22 cellular contexts compared by ENCODE assay signal in the genomic region with DNA sequence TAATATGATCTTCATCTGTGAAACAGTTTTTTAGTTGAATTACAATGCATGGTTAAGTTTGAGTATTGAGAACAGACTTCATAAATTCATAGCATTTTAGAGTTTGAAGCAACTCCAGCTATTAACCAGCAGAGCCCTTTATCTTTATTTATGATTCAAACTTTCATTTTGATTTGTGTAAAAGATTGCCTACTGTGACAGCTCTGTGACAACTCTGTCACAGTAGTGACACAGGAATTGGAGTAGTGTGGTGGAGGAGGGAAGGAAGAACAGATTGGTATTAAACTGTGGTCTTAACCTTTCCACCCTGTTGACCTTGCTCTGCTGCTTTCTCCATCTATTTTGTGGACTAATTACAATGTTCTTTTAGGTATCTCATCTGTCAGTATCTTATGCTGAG.
A peak's percentile ranks its signal among the peaks of the same experiment; 100 is the strongest.
DNase-seq lines count a peak whose midpoint lies in the region; ATAC-seq, FAIRE-seq and TF ChIP-seq lines count a peak whose summit lies in the region.
"Had no signal": no experiment of that assay in that cellular context is flagged by ENCODE, and none has a peak within 500 bp of the region (broad histone marks: within the 10 kb centered on the region; RNA-seq: fewer than 3 reads in every experiment).

No MANE protein-coding gene starts in this region.

- peaks cover 87% of the 10 kb centered on the region for H3K4me1 ChIP-seq in psoas muscle

- H3K36me3 Mint-ChIP-seq in HFFc6 (ENCODE audit: low read depth) = peaks cover 28% of the 10 kb centered on the region
- H3K36me3 Mint-ChIP-seq: activated CD4-positive, alpha-beta memory T cell treated with anti-CD3 and anti-CD28 coated beads for 36 hours; activated naive CD4-positive, alpha-beta T cell treated with anti-CD3 and anti-CD28 coated beads, Interleukin-2, amount 10 ng/mL, durations not matched to agents 7 days and 5 days; mesothelial cell of epicardium had no signal

- ATAC-seq in psoas muscle (no peak), HG03378 (IDR thresholded peaks at IDR 0.05; ENCODE audit: unreplicated experiment) (no peak), HG03025 (IDR thresholded peaks at IDR 0.05; ENCODE audit: low FRiP score, unreplicated experiment) (no peak)
- ATAC-seq: left lung; naive thymus-derived CD4-positive, alpha-beta T cell; sciatic nerve; stimulated activated memory B cell treated with anti-CD40 and anti-IgM and Interleukin-4, amounts not matched to agents 10 μg/mL and 1 μg/mL and 100 μg/mL, for 72 hours had no signal

- no peak for TF ChIP-seq POLR2A in GM12891 (IDR thresholded peaks at IDR 0.05; ENCODE audit: low read depth, low read length)

- H3K36me3 ChIP-seq in psoas muscle (ENCODE audit: insufficient read depth in 1 of 2, low read depth in 1 of 2) = no peaks in the 10 kb centered on the region
- H3K36me3 ChIP-seq: left lung, ovary had no signal

- H3K27me3 Mint-ChIP-seq in HFFc6 (ENCODE audit: insufficient read depth) = no peaks in the 10 kb centered on the region; the same call in 1 of the 2 replicates
- H3K27me3 Mint-ChIP-seq: activated CD4-positive, alpha-beta memory T cell treated with anti-CD3 and anti-CD28 coated beads for 36 hours; activated naive CD4-positive, alpha-beta T cell treated with anti-CD3 and anti-CD28 coated beads, Interleukin-2, amount 10 ng/mL, durations not matched to agents 7 days and 5 days; CD4-positive, alpha-beta T cell; IgD-negative memory B cell; naive thymus-derived CD4-positive, alpha-beta T cell; stimulated activated memory B cell treated with anti-CD40 and anti-IgM and Interleukin-4, amounts not matched to agents 10 μg/mL and 1 μg/mL and 100 μg/mL, for 72 hours had no signal

- H3K9me3 Mint-ChIP-seq in HFFc6 = no peaks in the 10 kb centered on the region
- H3K9me3 Mint-ChIP-seq: activated CD4-positive, alpha-beta memory T cell treated with anti-CD3 and anti-CD28 coated beads for 36 hours; activated naive CD4-positive, alpha-beta T cell treated with anti-CD3 and anti-CD28 coated beads, Interleukin-2, amount 10 ng/mL, durations not matched to agents 7 days and 5 days; CD4-positive, alpha-beta T cell; IgD-negative memory B cell; stimulated activated memory B cell treated with anti-CD40 and anti-IgM and Interleukin-4, amounts not matched to agents 10 μg/mL and 1 μg/mL and 100 μg/mL, for 72 hours had no signal

- peak; percentile 47 for FAIRE-seq in GM12891 (lab: Jason Lieb, UNC)
- FAIRE-seq: endometrium had no signal

- TF ChIP-seq CTCF in HFFc6 (IDR thresholded peaks at IDR 0.05) (no peak), coronary artery (IDR thresholded peaks at IDR 0.05) (no peak), psoas muscle (IDR thresholded peaks at IDR 0.05) (no peak)

- H3K9me3 ChIP-seq in psoas muscle = no peaks in the 10 kb centered on the region
- H3K9me3 ChIP-seq: left lung, ovary had no signal

- H3K4me3 ChIP-seq in coronary artery = no peak overlapping the region
- H3K4me3 ChIP-seq in psoas muscle = no peak overlapping the region
- H3K4me3 ChIP-seq: left lung, ovary had no signal

- peaks cover 70% of the 10 kb centered on the region for H3K4me1 Mint-ChIP-seq in HFFc6 (ENCODE audit: low read depth)
- H3K4me1 Mint-ChIP-seq: activated naive CD4-positive, alpha-beta T cell treated with anti-CD3 and anti-CD28 coated beads, Interleukin-2, amount 10 ng/mL, durations not matched to agents 7 days and 5 days had no signal

- DNase-seq in GM12891 (ENCODE audit: insufficient read length, low spot score) = no peak
- no peak for DNase-seq in HFFc6
- DNase-seq in coronary artery (ENCODE audit: low spot score) = no peak
- DNase-seq in psoas muscle = no peak
- no peak for DNase-seq in NCI-H1092 treated with DMSO at 0.1 percent for 48 hours (lab: John Stamatoyannopoulos, UW)
- DNase-seq: activated CD4-positive, alpha-beta memory T cell treated with anti-CD3 and anti-CD28 coated beads for 36 hours; activated CD8-positive, alpha-beta memory T cell treated with anti-CD3 and anti-CD28 coated beads, Interleukin-2, amount 50 U/mL, for 4 hours; activated naive CD4-positive, alpha-beta T cell treated with anti-CD3 and anti-CD28 coated beads, Interleukin-2, amount 10 ng/mL, durations not matched to agents 7 days and 5 days; CD4-positive, alpha-beta T cell; left lung; naive thymus-derived CD4-positive, alpha-beta T cell; NCI-H2029 treated with DMSO at 0.1 percent for 48 hours; NCI-H226; ovary; stimulated activated CD4-positive, alpha-beta T cell treated with anti-CD3 and anti-CD28 coated beads, Interleukin-4, amount 100 ng/mL, for 4 hours had no signal

- intact Hi-C loops in psoas muscle (cut with DNase I) = loop anchor here in 1 of 2 donors (5.0 kb wide), 1 partner anchor 44 kb away; no protein-coding TSS in a partner anchor

- H3K27ac ChIP-seq in coronary artery (peak overlapping the region; percentile 39 to 54), psoas muscle (peak overlapping the region; percentile 84)
- H3K27ac ChIP-seq: left lung, ovary had no signal

- peak overlapping the region; percentile 21; the same call in 1 of the 2 replicates for H3K27ac Mint-ChIP-seq in HFFc6
- H3K27ac Mint-ChIP-seq: activated CD4-positive, alpha-beta memory T cell treated with anti-CD3 and anti-CD28 coated beads for 36 hours; activated naive CD4-positive, alpha-beta T cell treated with anti-CD3 and anti-CD28 coated beads, Interleukin-2, amount 10 ng/mL, durations not matched to agents 7 days and 5 days; CD4-positive, alpha-beta T cell; IgD-negative memory B cell; mesothelial cell of epicardium; naive thymus-derived CD4-positive, alpha-beta T cell; stimulated activated memory B cell treated with anti-CD40 and anti-IgM and Interleukin-4, amounts not matched to agents 10 μg/mL and 1 μg/mL and 100 μg/mL, for 72 hours had no signal

- no peaks in the 10 kb centered on the region for H3K27me3 ChIP-seq in psoas muscle (ENCODE audit: insufficient read depth in 3 of 3, low read length in 2 of 3)
- H3K27me3 ChIP-seq: left lung, ovary had no signal

- no peak overlapping the region for H3K4me3 Mint-ChIP-seq in HFFc6
- H3K4me3 Mint-ChIP-seq: activated CD4-positive, alpha-beta memory T cell treated with anti-CD3 and anti-CD28 coated beads for 36 hours; activated naive CD4-positive, alpha-beta T cell treated with anti-CD3 and anti-CD28 coated beads, Interleukin-2, amount 10 ng/mL, durations not matched to agents 7 days and 5 days; CD4-positive, alpha-beta T cell; IgD-negative memory B cell; mesothelial cell of epicardium; naive thymus-derived CD4-positive, alpha-beta T cell; stimulated activated memory B cell treated with anti-CD40 and anti-IgM and Interleukin-4, amounts not matched to agents 10 μg/mL and 1 μg/mL and 100 μg/mL, for 72 hours had no signal

TF ChIP-seq in GM12891, 5 proteins besides CTCF, POLR2A, EP300 and RAD21:
- TF ChIP-seq POU2F2 (IDR thresholded peaks at IDR 0.05; ENCODE audit: low read depth, low read length) (no peak), PAX5 (IDR thresholded peaks at IDR 0.05; ENCODE audit: insufficient read depth, low read length, severe bottlenecking) (no peak), POLR2AphosphoS5 (IDR thresholded peaks at IDR 0.05; ENCODE audit: low read depth, low read length) (no peak), TAF1 (IDR thresholded peaks at IDR 0.05; ENCODE audit: low read depth, low read length) (no peak), SPI1 (IDR thresholded peaks at IDR 0.05; ENCODE audit: low read depth, low read length) (no peak)
TF ChIP-seq in GM12891: peak in this region for 0.
